ENCODE assay signal across 27 cellular contexts in genomic region chr10:4475796-4476195, GRCh38.
"Had no signal": no experiment of that assay in that cellular context is flagged by ENCODE, and none has a peak within 500 bp of the region (broad histone marks: within the 10 kb centered on the region; RNA-seq: fewer than 3 reads in every experiment).

No MANE protein-coding gene starts in this region.

- H3K4me3 ChIP-seq: adrenal gland, body of pancreas, breast epithelium, K562, SJCRH30, SK-N-MC had no signal

- FAIRE-seq: astrocyte, K562, TTC549 had no signal

- H3K4me3 Mint-ChIP-seq: activated CD4-positive, alpha-beta T cell treated with anti-CD3 and anti-CD28 coated beads, Interleukin-2, amount 10 ng/mL, durations not matched to agents 7 days and 5 days; activated CD8-positive, alpha-beta T cell treated with anti-CD3 and anti-CD28 coated beads, Interleukin-2, amount 10 ng/mL, durations not matched to agents 7 days and 5 days; activated naive CD4-positive, alpha-beta T cell treated with anti-CD3 and anti-CD28 coated beads for 36 hours; activated T-cell treated with anti-CD3 and anti-CD28 coated beads, Interleukin-2, amount 50 U/mL, for 24 hours; T-helper 2 cell treated with Interferon-gamma antibody and Interleukin-4, amounts not matched to agents 5 μg/mL and 100 μg/mL, for 36 hours had no signal

- H3K27ac Mint-ChIP-seq: activated naive CD4-positive, alpha-beta T cell treated with anti-CD3 and anti-CD28 coated beads for 36 hours; activated naive CD4-positive, alpha-beta T cell treated with anti-CD3 and anti-CD28 coated beads, Interleukin-2, amount 50 U/mL, for 72 hours; activated T-cell treated with anti-CD3 and anti-CD28 coated beads, Interleukin-2, amount 50 U/mL, for 24 hours; T-helper 2 cell treated with Interferon-gamma antibody and Interleukin-4, amounts not matched to agents 5 μg/mL and 100 μg/mL, for 36 hours had no signal

- H3K9me3 ChIP-seq: adrenal gland, body of pancreas, SJCRH30 had no signal

- H3K36me3 ChIP-seq: adrenal gland, breast epithelium, SJCRH30 had no signal

- H3K27me3 ChIP-seq: adrenal gland, body of pancreas, breast epithelium, SJCRH30 had no signal

- H3K4me1 ChIP-seq: adrenal gland, body of pancreas, breast epithelium, SJCRH30 had no signal

- H3K27ac ChIP-seq: adrenal gland, body of pancreas, breast epithelium, SJCRH30, SK-N-MC had no signal

- ATAC-seq: activated CD8-positive, alpha-beta T cell treated with anti-CD3 and anti-CD28 coated beads, Interleukin-2, amount 10 ng/mL, durations not matched to agents 7 days and 5 days; activated naive CD4-positive, alpha-beta T cell treated with anti-CD3 and anti-CD28 coated beads, Interleukin-2, amount 50 U/mL, for 72 hours; body of pancreas; K562 had no signal

- DNase-seq: activated CD4-positive, alpha-beta T cell treated with anti-CD3 and anti-CD28 coated beads, Interleukin-2, amount 10 ng/mL, durations not matched to agents 7 days and 5 days; activated CD4-positive, alpha-beta T cell treated with anti-CD3 and anti-CD28 coated beads, Interleukin-2, amount 50 U/mL, for 48 hours; activated CD8-positive, alpha-beta T cell treated with anti-CD3 and anti-CD28 coated beads, Interleukin-2, amount 10 ng/mL, durations not matched to agents 7 days and 5 days; activated gamma-delta T cell treated with Interleukin-2 at 50 U/mL for 16 hours; activated naive CD4-positive, alpha-beta T cell treated with anti-CD3 and anti-CD28 coated beads for 36 hours; activated T-cell treated with anti-CD3 and anti-CD28 coated beads, Interleukin-2, amount 50 U/mL, for 24 hours; adrenal gland; body of pancreas; NCI-H1092 treated with DMSO at 0.1 percent for 48 hours; NCI-H1417; NCI-H146; NCI-H187; NCI-H2029 treated with DMSO at 0.1 percent for 48 hours; NCI-H2107; NCI-H2171 treated with DMSO at 0.1 percent for 48 hours; NCI-H345; NCI-H524 treated with DMSO at 0.1 percent for 48 hours; NK-92 treated with Interleukin-12 subunit alpha and Interleukin-12 subunit beta, amount 100 ng/mL, for 24 hours; SHP77; SJCRH30 had no signal
